Comparison of ENCODE assay signal across 19 cellular contexts in genomic region chr2:183283176-183283575, GRCh38.
"Had no signal": no experiment of that assay in that cellular context is flagged by ENCODE, and none has a peak within 500 bp of the region (broad histone marks: within the 10 kb centered on the region; RNA-seq: fewer than 3 reads in every experiment).

No MANE protein-coding gene starts in this region.

- H3K9me3 ChIP-seq: ascending aorta, right atrium auricular region, upper lobe of left lung had no signal

- DNase-seq: activated CD4-positive, alpha-beta T cell treated with anti-CD3 and anti-CD28 coated beads, Interleukin-2, amount 10 ng/mL, durations not matched to agents 7 days and 5 days; activated CD4-positive, CD25-positive, alpha-beta regulatory T cell treated with anti-CD3 and anti-CD28 coated beads, Interleukin-2, amount 50 U/mL, for 72 hours; activated CD8-positive, alpha-beta T cell treated with anti-CD3 and anti-CD28 coated beads, Interleukin-2, amount 10 ng/mL, durations not matched to agents 7 days and 5 days; activated gamma-delta T cell treated with Interleukin-2 at 50 U/mL for 16 hours; brain microvascular endothelial cell; central memory CD4-positive, alpha-beta T cell; effector memory CD8-positive, alpha-beta T cell; kidney glomerular epithelial cell; left ventricle myocardium inferior; midbrain; natural killer cell; stimulated activated CD4-positive, alpha-beta T cell treated with anti-CD3 and anti-CD28 coated beads, Interleukin-12 subunit alpha, Interleukin-12 subunit beta, amount 100 ng/mL, for 4 hours; stimulated activated CD4-positive, alpha-beta T cell treated with anti-CD3 and anti-CD28 coated beads, Interleukin-4, amount 100 ng/mL, for 4 hours; stimulated activated naive CD8-positive, alpha-beta T cell treated with anti-CD3 and anti-CD28 coated beads, Interleukin-15, Interleukin-2, amounts not matched to agents 100 U/mL and 50 U/mL, for 24 hours; upper lobe of left lung; WERI-Rb-1 had no signal

- ATAC-seq: activated CD8-positive, alpha-beta T cell treated with anti-CD3 and anti-CD28 coated beads, Interleukin-2, amount 10 ng/mL, durations not matched to agents 7 days and 5 days; effector memory CD8-positive, alpha-beta T cell; natural killer cell; stimulated activated naive CD8-positive, alpha-beta T cell treated with anti-CD3 and anti-CD28 coated beads, Interleukin-15, Interleukin-2, amounts not matched to agents 100 U/mL and 50 U/mL, for 24 hours had no signal

- H3K36me3 ChIP-seq: ascending aorta, brain microvascular endothelial cell, left ventricle myocardium inferior, right atrium auricular region, upper lobe of left lung, WERI-Rb-1 had no signal

- H3K4me3 ChIP-seq: ascending aorta, left ventricle myocardium inferior, right atrium auricular region, upper lobe of left lung had no signal

- FAIRE-seq: endothelial cell of umbilical vein had no signal

- H3K4me1 ChIP-seq: ascending aorta, left ventricle myocardium inferior, right atrium auricular region, upper lobe of left lung had no signal

- H3K27me3 ChIP-seq: ascending aorta, brain microvascular endothelial cell, right atrium auricular region, upper lobe of left lung had no signal

- H3K27ac ChIP-seq: ascending aorta, brain microvascular endothelial cell, left ventricle myocardium inferior, right atrium auricular region, upper lobe of left lung, WERI-Rb-1 had no signal
